In genomic region chr5:116799401-116799800, GRCh38 we compare ENCODE assay signal across 1 cellular context.
TF ChIP-seq lines count a peak whose summit lies in the region.

No MANE protein-coding gene starts in this region.

TF ChIP-seq in K562, 482 proteins besides CTCF, POLR2A, EP300 and RAD21:
- peak; percentile 81 for TF ChIP-seq ZBTB40 (IDR thresholded peaks at IDR 0.05)
- no peak for TF ChIP-seq ZBTB40 (CRISPR knock-in tag; IDR thresholded peaks at IDR 0.05)
- TF ChIP-seq POLR2G (IDR thresholded peaks at IDR 0.05; ENCODE audit: low read depth, low read length): no peak
